ENCODE assay signal across 8 cellular contexts in the genomic region with DNA sequence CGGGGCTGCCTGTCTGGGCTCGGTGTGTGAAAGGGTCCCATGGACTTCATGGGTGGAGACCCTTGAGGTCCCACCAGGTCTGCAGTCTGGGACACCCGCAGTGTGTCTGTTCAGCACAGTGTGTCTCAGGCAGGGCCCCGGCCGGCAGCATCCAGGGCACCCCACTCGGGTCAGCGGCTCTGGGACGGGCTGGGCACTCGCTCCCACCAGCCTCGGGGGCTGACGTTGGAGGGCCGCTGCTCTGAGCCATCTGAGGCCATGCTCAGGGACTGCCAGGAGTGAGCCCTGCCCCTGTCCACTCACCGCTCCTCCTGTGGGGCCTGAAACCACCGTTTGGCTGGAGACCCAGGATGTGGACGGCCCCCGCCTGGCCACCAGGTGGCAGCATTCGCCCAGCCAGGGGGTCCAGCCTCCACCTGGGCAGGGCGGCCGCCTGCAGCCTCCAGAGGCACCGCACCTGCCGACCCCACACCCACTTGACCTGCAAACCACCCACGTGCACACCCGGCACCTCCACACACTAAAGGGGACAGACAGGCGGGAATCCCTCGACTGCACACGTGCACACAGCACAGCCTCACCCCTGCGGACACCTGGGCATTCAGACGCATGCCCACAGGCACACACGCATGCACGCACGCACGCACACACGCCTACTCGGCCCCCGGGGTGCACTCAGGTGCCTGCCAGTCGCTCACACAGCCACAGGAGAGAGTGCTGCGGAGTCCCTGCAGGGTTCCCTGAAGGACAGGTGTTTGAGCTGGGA. TPM values are rescaled to one million over a fixed set of nuclear protein-coding genes. Genes with fewer than 3 reads are reported as not detected.
DNase-seq lines count a peak whose midpoint lies in the region; ATAC-seq and TF ChIP-seq lines count a peak whose summit lies in the region.

No MANE protein-coding gene starts in this region.

- H3K9me3 ChIP-seq in upper lobe of left lung: no peaks in the 10 kb centered on the region

- no peak for TF ChIP-seq EP300 in upper lobe of left lung (IDR thresholded peaks at IDR 0.05)

- H3K4me3 ChIP-seq in upper lobe of left lung: no peak overlapping the region

- H3K4me1 ChIP-seq in foreskin keratinocyte (no peaks in the 10 kb centered on the region), upper lobe of left lung (peaks cover 0 to 10% (median 8%) of the 10 kb centered on the region in 4 donors)

- DNase-seq in HUDEP-2 (lab: John Stamatoyannopoulos, UW; ENCODE audit: unreplicated experiment in 76 of 76) (peak in 63 of 76 experiments; percentile 8 to 81 (median 56)), RWPE1 (ENCODE audit: low spot score) (peak; percentile 86), foreskin keratinocyte (peak in 1 of 2 donors; percentile 44), osteocyte (ENCODE audit: extremely low spot score, unreplicated experiment) (peak; percentile 91), upper lobe of left lung (peak; percentile 73 to 96)
- DNase-seq in activated T-helper 9 cell treated with anti-CD3 and anti-CD28 coated beads, Interleukin-2, amount 50 U/mL, for 16 hours (ENCODE audit: low read depth): peak; percentile 75

- CTCF ChIA-PET in RWPE1 (lab: Yijun Ruan, JAX): interaction anchor here (0.6 to 0.7 kb wide), 5 partner anchors 117 to 808 kb away, joined by 3 to 5 read pairs (median 3); no protein-coding TSS in a partner anchor

- H3K9me3 Mint-ChIP-seq in osteocyte (ENCODE audit: unreplicated experiment): no peaks in the 10 kb centered on the region

- no peak overlapping the region for H3K4me3 Mint-ChIP-seq in osteocyte (ENCODE audit: unreplicated experiment)

- no peaks in the 10 kb centered on the region for H3K36me3 ChIP-seq in upper lobe of left lung

- no peak for TF ChIP-seq POLR2A in upper lobe of left lung (IDR thresholded peaks at IDR 0.05)

- H3K27ac ChIP-seq in RWPE1 (no peak overlapping the region), foreskin keratinocyte (no peak overlapping the region), upper lobe of left lung (no peak overlapping the region)

- H3K4me1 Mint-ChIP-seq in osteocyte (ENCODE audit: unreplicated experiment): no peaks in the 10 kb centered on the region

- no peaks in the 10 kb centered on the region for H3K36me3 Mint-ChIP-seq in osteocyte (ENCODE audit: unreplicated experiment)

- 28 to 36% methylated on average over 3 to 5 of the region's 37 CpGs for WGBS in upper lobe of left lung, 2 donors

- TF ChIP-seq CTCF in GM12801 (IDR thresholded peaks at IDR 0.05; ENCODE audit: extremely low read depth, insufficient read length) (peak; percentile 7), RWPE1 (conservative IDR thresholded peaks at IDR 0.05; ENCODE audit: low read depth) (peak; percentile 91), foreskin keratinocyte (conservative IDR thresholded peaks at IDR 0.05) (peak; percentile 96), osteocyte (IDR thresholded peaks at IDR 0.05) (peak; percentile 95), upper lobe of left lung (IDR thresholded peaks at IDR 0.05) (peak; percentile 91 to 99 (median 98))

- H3K27me3 ChIP-seq in foreskin keratinocyte (peaks cover 5% of the 10 kb centered on the region), upper lobe of left lung (no peaks in the 10 kb centered on the region)

- POLR2A ChIA-PET in RWPE1 (lab: Yijun Ruan, JAX; ENCODE audit: low non-redundant PET): no interaction called here

- peak; percentile 73 for ATAC-seq in foreskin keratinocyte
- ATAC-seq in upper lobe of left lung (ENCODE audit: low FRiP score in 2 of 2): peak; percentile 76 to 89
- ATAC-seq in HG02623 (IDR thresholded peaks at IDR 0.05; ENCODE audit: unreplicated experiment): no peak

- H3K27me3 Mint-ChIP-seq in osteocyte (ENCODE audit: unreplicated experiment): peaks cover 3% of the 10 kb centered on the region

- no peak overlapping the region for H3K27ac Mint-ChIP-seq in osteocyte (ENCODE audit: unreplicated experiment)

RNA-seq across cellular contexts. Expression of a gene that starts 10.1 kb away (rescaled TPM):
- total RNA-seq in foreskin keratinocyte (4.4 and 4.8 TPM in 2 replicates), osteocyte (5.6 and 5.7 TPM in 2 replicates), upper lobe of left lung (1 to 10 TPM; 1.0 to 8.4 (median 3.3) TPM)
- 2.9 and 3.0 TPM in 2 replicates for polyA plus RNA-seq in foreskin keratinocyte

Comparison
In these comparisons a context has a peak if more than half of its experiments do, and no peak if none do; other contexts are left out.
1. CTCF ChIP-seq: peak in every context shown above with its lines; median percentile 98 in upper lobe of left lung; 96 in foreskin keratinocyte; 95 in osteocyte; 91 in RWPE1; 7 in GM12801.